ENCODE assay signal across 16 cellular contexts in the genomic region with DNA sequence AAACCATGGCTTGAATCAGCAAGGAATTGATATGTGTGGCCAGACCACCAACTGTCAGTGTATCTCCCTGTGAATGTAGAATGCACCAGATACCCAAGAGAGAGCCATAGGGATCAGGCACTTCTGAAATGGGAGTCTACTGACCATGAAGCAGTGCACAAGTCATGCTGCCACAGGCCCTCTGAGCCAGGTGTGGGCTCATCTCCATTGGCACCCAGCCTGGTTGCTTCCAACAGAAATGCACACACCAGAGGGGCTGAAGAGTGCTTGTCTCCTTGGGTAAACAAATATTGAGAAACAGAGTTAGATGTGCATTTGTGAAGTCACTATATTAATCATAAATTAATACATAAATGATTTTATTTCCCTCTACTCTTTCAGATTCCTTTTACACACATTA.
"Had no signal": no experiment of that assay in that cellular context is flagged by ENCODE, and none has a peak within 500 bp of the region (broad histone marks: within the 10 kb centered on the region; RNA-seq: fewer than 3 reads in every experiment).

No MANE protein-coding gene starts in this region.

- H3K27ac ChIP-seq: cardiac muscle cell, colonic mucosa, gastrocnemius medialis, heart right ventricle, psoas muscle, right lobe of liver, spleen, tibial nerve had no signal

- H3K27me3 ChIP-seq: cardiac muscle cell, colonic mucosa, gastrocnemius medialis, heart right ventricle, right lobe of liver, spleen, tibial nerve had no signal

- H3K4me1 ChIP-seq: colonic mucosa, gastrocnemius medialis, heart right ventricle, psoas muscle, right lobe of liver, spleen, tibial nerve had no signal

- DNase-seq: activated CD4-positive, alpha-beta memory T cell treated with anti-CD3 and anti-CD28 coated beads for 36 hours; activated gamma-delta T cell treated with Interleukin-2 at 50 U/mL for 16 hours; activated naive CD8-positive, alpha-beta T cell treated with anti-CD3 and anti-CD28 coated beads for 36 hours; activated T-cell treated with anti-CD3 and anti-CD28 coated beads, Interleukin-2, amount 50 U/mL, for 48 hours; aorta; colonic mucosa; gastrocnemius medialis; heart right ventricle; left ventricle myocardium superior; right lobe of liver; spleen; stimulated activated CD4-positive, alpha-beta T cell treated with anti-CD3 and anti-CD28 coated beads, Interleukin-1b, Interleukin-23, amount 100 ng/mL, for 48 hours had no signal

- ATAC-seq: gastrocnemius medialis; heart right ventricle; left ventricle myocardium superior; psoas muscle; right lobe of liver; stimulated activated memory B cell treated with anti-CD40 and anti-IgM and Interleukin-4, amounts not matched to agents 10 μg/mL and 1 μg/mL and 100 μg/mL, for 72 hours had no signal
